In genomic region chr5:56142620-56143431, GRCh38 we compare ENCODE assay signal across 1 cellular context.
TF ChIP-seq lines count a peak whose summit lies in the region.

No MANE protein-coding gene starts in this region.

TF ChIP-seq in HepG2, 621 proteins besides CTCF, POLR2A, EP300 and RAD21 (continued from another document):
- TF ChIP-seq SP4 (CRISPR knock-in tag; IDR thresholded peaks at IDR 0.05) (peak; percentile 47), HIC2 (CRISPR knock-in tag; IDR thresholded peaks at IDR 0.05; ENCODE audit: low read depth) (peak; percentile 57; the same call in 1 of the 2 replicates), HNRNPL (IDR thresholded peaks at IDR 0.05; ENCODE audit: low read depth, low read length) (peak; percentile 71; the same call in 1 of the 2 replicates), ZNF687 (CRISPR knock-in tag; IDR thresholded peaks at IDR 0.05) (peak; percentile 34; the same call in 1 of the 2 replicates), CBX1 (IDR thresholded peaks at IDR 0.05; ENCODE audit: low read depth) (no peak), ZNF674 (CRISPR knock-in tag; IDR thresholded peaks at IDR 0.05; ENCODE audit: low read depth) (no peak), SMARCE1 (IDR thresholded peaks at IDR 0.05; ENCODE audit: borderline replicate concordance) (no peak)
